Comparison of ENCODE assay signal across 8 cellular contexts in genomic region chr17:21573961-21574610, GRCh38.
DNase-seq lines count a peak whose midpoint lies in the region; ATAC-seq and TF ChIP-seq lines count a peak whose summit lies in the region.

No MANE protein-coding gene starts in this region.

- no peaks in the 10 kb centered on the region for H3F3A ChIP-seq in PC-9 (ENCODE audit: insufficient read depth, low read depth)

- H3K9me3 ChIP-seq in spleen (peaks cover 0 to 12% (median 8%) of the 10 kb centered on the region in 8 donors), hepatocyte (ENCODE audit: low read depth) (no peaks in the 10 kb centered on the region), PC-9 (ENCODE audit: insufficient read depth, low read depth) (no peaks in the 10 kb centered on the region)

- H3K4me2 ChIP-seq in hepatocyte (no peak overlapping the region), PC-9 (no peak overlapping the region)

- no peak for TF ChIP-seq CTCF in spleen (IDR thresholded peaks at IDR 0.05 in 8 of 11, conservative IDR thresholded peaks at IDR 0.05 in 3 of 11)
- no peak for TF ChIP-seq CTCF in hepatocyte (IDR thresholded peaks at IDR 0.05; ENCODE audit: poor library complexity)
- no peak for TF ChIP-seq CTCF in PC-9 (conservative IDR thresholded peaks at IDR 0.05)

- WGBS in spleen, 5 donors = 35 to 70% (median 44%) methylated on average over 19 to 37 of the region's 39 CpGs
- whole genome bisulfite sequencing in hepatocyte (ENCODE audit: low lambda C conversion rate, missing lambda C conversion rate) = 91% methylated on average over 35 of the region's 39 CpGs

- POLR2A ChIA-PET in PC-9 (lab: Charles Lee; ENCODE audit: unreplicated experiment) = no interaction called here

- H2AFZ ChIP-seq in hepatocyte (no peak overlapping the region), PC-9 (no peak overlapping the region)

- H3K4me3 ChIP-seq in spleen = peak overlapping the region in 7 of 8 donors; percentile 11 to 57 (median 36)
- no peak overlapping the region for H3K4me3 ChIP-seq in hepatocyte
- no peak overlapping the region for H3K4me3 ChIP-seq in PC-9

- H4K20me1 ChIP-seq in hepatocyte (ENCODE audit: insufficient read depth, poor library complexity, severe bottlenecking) (no peaks in the 10 kb centered on the region), PC-9 (ENCODE audit: insufficient read depth) (no peaks in the 10 kb centered on the region)

- DNase-seq in NCI-H1092 treated with DMSO at 0.1 percent for 48 hours (lab: John Stamatoyannopoulos, UW) (peak; percentile 9), left cardiac atrium (peak; percentile 78), spleen (no peak), NCI-H774 (lab: John Stamatoyannopoulos, UW) (no peak), hepatocyte (ENCODE audit: low spot score) (no peak), PC-9 (no peak)
- DNase-seq in activated naive CD4-positive, alpha-beta T cell treated with Interleukin-2 at 50 U/mL for 16 hours = peak; percentile 24

- ATAC-seq in left cardiac atrium (peak; percentile 92), HG03095 (IDR thresholded peaks at IDR 0.05; ENCODE audit: unreplicated experiment) (no peak)

- H3K27ac ChIP-seq in spleen (no peak overlapping the region), hepatocyte (no peak overlapping the region), PC-9 (no peak overlapping the region)

- TF ChIP-seq POLR2A in spleen (IDR thresholded peaks at IDR 0.05) = no peak

- H3K79me2 ChIP-seq in hepatocyte = no peaks in the 10 kb centered on the region
- no peaks in the 10 kb centered on the region for H3K79me2 ChIP-seq in PC-9 (ENCODE audit: low read depth)

- intact Hi-C loops in left cardiac atrium (cut with DNase I) (no loop called here), spleen (cut with DNase I; ENCODE audit: low total_unique reads) (no loop called here), PC-9 (cut with micrococcal nuclease; ENCODE audit: unreplicated experiment) (no loop called here)

- H3K36me3 ChIP-seq in spleen (no peaks in the 10 kb centered on the region), hepatocyte (replicated peaks; ENCODE audit: insufficient read depth, low read depth) (no peaks in the 10 kb centered on the region), PC-9 (ENCODE audit: low read depth) (no peaks in the 10 kb centered on the region)

- CTCF ChIA-PET in PC-9 (lab: Charles Lee) = no interaction called here

- H3K4me1 ChIP-seq in spleen (no peaks in the 10 kb centered on the region), hepatocyte (ENCODE audit: insufficient read depth) (no peaks in the 10 kb centered on the region), PC-9 (replicated peaks; ENCODE audit: insufficient read depth) (no peaks in the 10 kb centered on the region)

- BruUV-seq in PC-9 (replicated peaks; lab: Mats Ljungman, UMichigan) = no TSS peak

- peaks cover 0 to 14% (median 0%) of the 10 kb centered on the region in 7 donors for H3K27me3 ChIP-seq in spleen (replicated peaks in 1 of 7)
- no peaks in the 10 kb centered on the region for H3K27me3 ChIP-seq in hepatocyte
- H3K27me3 ChIP-seq in PC-9 (ENCODE audit: insufficient read depth, low read depth) = peaks cover 3% of the 10 kb centered on the region; the same call in 1 of the 2 replicates

- H3K9me2 ChIP-seq in hepatocyte (replicated peaks; ENCODE audit: insufficient read depth) (no peaks in the 10 kb centered on the region), PC-9 (ENCODE audit: insufficient read depth) (no peaks in the 10 kb centered on the region)

Comparison
In these comparisons a context has a peak if more than half of its experiments do, and no peak if none do; other contexts are left out.
1. DNase-seq: peak in NCI-H1092 treated with DMSO at 0.1 percent for 48 hours (single experiment), activated naive CD4-positive, alpha-beta T cell treated with Interleukin-2 at 50 U/mL for 16 hours (single experiment) and left cardiac atrium (single experiment); none in spleen (single experiment), NCI-H774 (single experiment), hepatocyte (single experiment) and PC-9 (0 of 2).
2. H3K4me3 ChIP-seq: peak in spleen (7 of 8); none in hepatocyte (single experiment) and PC-9 (single experiment).